16 cellular contexts compared by ENCODE assay signal in the genomic region with DNA sequence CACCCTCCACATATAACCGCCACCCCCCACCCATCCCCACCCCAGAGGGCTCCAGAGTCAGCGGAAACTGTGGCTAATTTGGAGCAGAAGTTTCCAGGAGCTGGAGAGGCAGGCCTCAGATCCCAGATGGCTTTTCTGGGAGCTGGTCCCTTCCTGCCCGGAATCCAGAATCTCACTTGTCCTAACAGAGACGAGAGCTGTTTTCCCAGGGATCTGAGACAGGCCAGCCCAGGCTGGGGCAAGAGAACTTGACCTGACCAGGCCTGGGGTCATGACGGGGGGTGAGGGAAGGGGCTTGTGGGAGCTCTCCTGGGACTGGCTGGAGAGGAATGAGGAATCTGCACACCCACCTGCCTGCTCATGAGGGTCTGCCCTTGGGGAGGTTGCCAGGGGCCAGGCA. TPM values are rescaled to one million over a fixed set of nuclear protein-coding genes. Genes with fewer than 3 reads are reported as not detected.
DNase-seq lines count a peak whose midpoint lies in the region; ATAC-seq and TF ChIP-seq lines count a peak whose summit lies in the region.
"Had no signal": no experiment of that assay in that cellular context is flagged by ENCODE, and none has a peak within 500 bp of the region (broad histone marks: within the 10 kb centered on the region; RNA-seq: fewer than 3 reads in every experiment).

No MANE protein-coding gene starts in this region.

- H3K4me3 ChIP-seq in neural progenitor cell (no peak overlapping the region), gastrocnemius medialis (no peak overlapping the region)
- H3K4me3 ChIP-seq: A549 had no signal

- H3K4me1 Mint-ChIP-seq in chondrocyte (ENCODE audit: low read depth), result peaks cover 28% of the 10 kb centered on the region
- peaks cover 31% of the 10 kb centered on the region for H3K4me1 Mint-ChIP-seq in neural progenitor cell

- H3K36me3 Mint-ChIP-seq in chondrocyte (ENCODE audit: low read depth), result no peaks in the 10 kb centered on the region
- H3K36me3 Mint-ChIP-seq in neural progenitor cell, result no peaks in the 10 kb centered on the region
- H3K36me3 Mint-ChIP-seq: CD4-positive, alpha-beta memory T cell had no signal

- H3K27me3 Mint-ChIP-seq in chondrocyte (ENCODE audit: low read depth) (no peaks in the 10 kb centered on the region), neural progenitor cell (ENCODE audit: insufficient read depth, low read depth) (peaks cover 9% of the 10 kb centered on the region)

- DNase-seq in left ventricle myocardium superior (no peak), cardiac septum (ENCODE audit: low spot score) (no peak), chondrocyte (ENCODE audit: low spot score) (no peak), neural progenitor cell (ENCODE audit: low spot score) (no peak), gastrocnemius medialis (no peak), GM19238 (ENCODE audit: insufficient read length, low spot score) (no peak), NCI-H2227 (lab: John Stamatoyannopoulos, UW; ENCODE audit: unreplicated experiment) (no peak), DMS153 treated with DMSO at 0.1 percent for 48 hours (lab: John Stamatoyannopoulos, UW; ENCODE audit: unreplicated experiment) (no peak)
- DNase-seq: BE2C; CD4-positive, alpha-beta memory T cell; DND-41; GDM1; HCEC 1CT; HFFc6 had no signal

- H3F3A ChIP-seq in neural progenitor cell (ENCODE audit: low read depth), result peaks cover 12% of the 10 kb centered on the region

- H4K20me1 ChIP-seq in neural progenitor cell (ENCODE audit: low read depth), result peaks cover 1% of the 10 kb centered on the region

- no peaks in the 10 kb centered on the region for H3K79me2 ChIP-seq in neural progenitor cell (ENCODE audit: low read depth)

- in situ Hi-C loops in gastrocnemius medialis (cut with MboI; ENCODE audit: low sequenced_read_pairs in 4 of 4), result no loop called here

- H3K9me3 ChIP-seq in neural progenitor cell (ENCODE audit: low read depth) (no peaks in the 10 kb centered on the region), gastrocnemius medialis (no peaks in the 10 kb centered on the region)
- H3K9me3 ChIP-seq: A549, BE2C had no signal

- H3K4me1 ChIP-seq in neural progenitor cell, result no peaks in the 10 kb centered on the region
- H3K4me1 ChIP-seq in gastrocnemius medialis, result peaks cover 4 to 15% of the 10 kb centered on the region in 2 donors
- H3K4me1 ChIP-seq: BE2C had no signal

- H3K27me3 ChIP-seq in neural progenitor cell, result no peaks in the 10 kb centered on the region
- H3K27me3 ChIP-seq in gastrocnemius medialis, result no peaks in the 10 kb centered on the region
- H3K27me3 ChIP-seq: BE2C had no signal

- intact Hi-C loops in left ventricle myocardium superior (cut with micrococcal nuclease) (no loop called here), cardiac septum (cut with DNase I) (no loop called here), gastrocnemius medialis (cut with DNase I; ENCODE audit: low total_unique reads) (no loop called here)

- no peak overlapping the region for H2AFZ ChIP-seq in neural progenitor cell (replicated peaks)

- TF ChIP-seq CTCF in chondrocyte (IDR thresholded peaks at IDR 0.05) (no peak), neural progenitor cell (IDR thresholded peaks at IDR 0.05) (no peak), gastrocnemius medialis (IDR thresholded peaks at IDR 0.05 in 4 of 5, conservative IDR thresholded peaks at IDR 0.05 in 1 of 5) (no peak)

- ATAC-seq in left ventricle myocardium superior (peak; percentile 4), gastrocnemius medialis (no peak)
- ATAC-seq: A549 had no signal

- H3K9ac ChIP-seq in neural progenitor cell, result no peak overlapping the region

- H3K36me3 ChIP-seq in neural progenitor cell (no peaks in the 10 kb centered on the region), gastrocnemius medialis (no peaks in the 10 kb centered on the region)
- H3K36me3 ChIP-seq: BE2C had no signal

- H3K9me3 Mint-ChIP-seq in chondrocyte (ENCODE audit: low read depth) (no peaks in the 10 kb centered on the region), neural progenitor cell (peaks cover 2% of the 10 kb centered on the region)
- H3K9me3 Mint-ChIP-seq: HFFc6 had no signal

- no peak for TF ChIP-seq POLR2A in gastrocnemius medialis (IDR thresholded peaks at IDR 0.05)

- H3K27ac Mint-ChIP-seq in chondrocyte (ENCODE audit: unreplicated experiment) (peak overlapping the region; percentile 66), neural progenitor cell (peak overlapping the region; percentile 50)
- H3K27ac Mint-ChIP-seq: CD4-positive, alpha-beta memory T cell; HFFc6 had no signal

- H3K4me3 Mint-ChIP-seq in chondrocyte (ENCODE audit: unreplicated experiment), result no peak overlapping the region
- H3K4me3 Mint-ChIP-seq in neural progenitor cell, result no peak overlapping the region
- H3K4me3 Mint-ChIP-seq: CD4-positive, alpha-beta memory T cell; HFFc6 had no signal

- no peak overlapping the region for H3K4me2 ChIP-seq in neural progenitor cell
- H3K4me2 ChIP-seq: A549 had no signal

- H3K27ac ChIP-seq in neural progenitor cell (no peak overlapping the region), gastrocnemius medialis (peak overlapping the region; percentile 37 to 73 (median 58))
- H3K27ac ChIP-seq: A549, C4-2B had no signal

RNA-seq across cellular contexts. Expression of gene EPHX3, which starts 6.5 kb away (rescaled TPM):
- total RNA-seq in left ventricle myocardium superior (not detected), cardiac septum (0.27 TPM), chondrocyte (0.15 to 0.38 TPM in 2 of 3 replicates, not detected in the other), neural progenitor cell (ENCODE audit: low replicate concordance) (2.2 and 2.3 TPM in 2 replicates), gastrocnemius medialis (not detected)

RNA-seq across cellular contexts. Expression of gene NOTCH3, which starts 25.0 kb away (rescaled TPM):
- total RNA-seq in left ventricle myocardium superior, result 22.8 TPM
- 60.0 TPM for total RNA-seq in cardiac septum
- 78.6 to 559 TPM (median 553 TPM) in 3 replicates for total RNA-seq in chondrocyte
- total RNA-seq in neural progenitor cell (ENCODE audit: low replicate concordance), result 17.1 and 71.8 TPM in 2 replicates
- total RNA-seq in gastrocnemius medialis, result 10 to 100 TPM in 3 of 4 donors, 1 to 10 TPM in 1; 6.4 to 53.3 (median 32.7) TPM
